8 cellular contexts compared by ENCODE assay signal in genomic region chr18:77207540-77207939, GRCh38. TPM values are rescaled to one million over a fixed set of nuclear protein-coding genes. Genes with fewer than 3 reads are reported as not detected.
A peak's percentile ranks its signal among the peaks of the same experiment; 100 is the strongest.
DNase-seq lines count a peak whose midpoint lies in the region; ATAC-seq, FAIRE-seq and TF ChIP-seq lines count a peak whose summit lies in the region.

No MANE protein-coding gene starts in this region.

- H3K79me2 ChIP-seq in smooth muscle cell (ENCODE audit: low read depth), result no peaks in the 10 kb centered on the region

- FAIRE-seq in A549 (lab: Jason Lieb, UNC), result no peak

- intact Hi-C loops in right cardiac atrium (cut with DNase I), result loop anchor here in 2 of 4 donors (10.0 kb wide), 3 partner anchors 63 to 153 kb away; partner anchors contain the start of gene MBP (in 1 of the 2)

- H3K4me1 ChIP-seq in A549 (peaks cover 16% of the 10 kb centered on the region), SJSA1 (replicated peaks) (peaks cover 52% of the 10 kb centered on the region), adipocyte (ENCODE audit: control insufficient read depth, insufficient read depth, low read length) (peaks cover 62% of the 10 kb centered on the region), right cardiac atrium (ENCODE audit: control insufficient read depth, insufficient read depth, low read length) (no peaks in the 10 kb centered on the region), smooth muscle cell (ENCODE audit: low read depth) (no peaks in the 10 kb centered on the region)

- WGBS in A549 (ENCODE audit: missing lambda C conversion rate), result 30% methylated on average over 10 of the region's 10 CpGs
- WGBS in right cardiac atrium, result 20% methylated on average over 10 of the region's 10 CpGs
- 81% methylated on average over 10 of the region's 10 CpGs for WGBS in smooth muscle cell (ENCODE audit: low lambda C conversion rate)

- no peaks in the 10 kb centered on the region for H3F3A ChIP-seq in smooth muscle cell (ENCODE audit: low read depth)

- in situ Hi-C loops in GM13976 (cut with MboI; ENCODE audit: low sequenced_read_pairs, unreplicated experiment), result no loop called here

- H2AFZ ChIP-seq in smooth muscle cell (ENCODE audit: low read depth), result no peak overlapping the region

- TF ChIP-seq EP300 in A549 (IDR thresholded peaks at IDR 0.05), result no peak

- no peak for TF ChIP-seq POLR2A in A549 (IDR thresholded peaks at IDR 0.05; ENCODE audit: low read length)

- TF ChIP-seq CTCF in A549 (IDR thresholded peaks at IDR 0.05) (peak; percentile 39; the same call in 2 of the 3 replicates), GM13976 (IDR thresholded peaks at IDR 0.05; ENCODE audit: borderline replicate concordance, control extremely low read depth, extremely low read depth, insufficient read depth, missing control alignments) (peak; percentile 10), smooth muscle cell (IDR thresholded peaks at IDR 0.05; ENCODE audit: borderline replicate concordance, insufficient read depth, poor library complexity, severe bottlenecking) (peak; percentile 25)

- H3K4me2 ChIP-seq in A549 (peak overlapping the region; percentile 25; the same call in 2 of the 3 replicates), smooth muscle cell (no peak overlapping the region)

- H3K9me3 ChIP-seq in A549 (no peaks in the 10 kb centered on the region), SJSA1 (replicated peaks) (no peaks in the 10 kb centered on the region), adipocyte (ENCODE audit: control insufficient read depth, low read length) (peaks cover 10% of the 10 kb centered on the region), right cardiac atrium (ENCODE audit: control insufficient read depth, low read length) (no peaks in the 10 kb centered on the region), smooth muscle cell (replicated peaks; ENCODE audit: low read depth) (no peaks in the 10 kb centered on the region)

- H3K9ac ChIP-seq in adipocyte (ENCODE audit: low read length) (peak overlapping the region; percentile 81), smooth muscle cell (ENCODE audit: low read depth) (no peak overlapping the region)

- no peaks in the 10 kb centered on the region for H4K20me1 ChIP-seq in smooth muscle cell (ENCODE audit: low read depth)

- TF ChIP-seq RAD21 in A549 (conservative IDR thresholded peaks at IDR 0.05 in 1 of 2, IDR thresholded peaks at IDR 0.05 in 1 of 2), result 0 out of 5 replicates have a peak, but pooled peaks of 1 of the 2 experiments have one; percentile 16

- CTCF ChIA-PET in A549 (lab: Yijun Ruan, JAX), result interaction anchor here (0.7 to 2.8 kb wide), 6 partner anchors 11 to 207 kb away, joined by 3 to 8 read pairs (median 4); no protein-coding TSS in a partner anchor

- ATAC-seq in A549, result peak; percentile 94 to 95
- ATAC-seq in HG03521 (IDR thresholded peaks at IDR 0.05; ENCODE audit: unreplicated experiment), result peak; percentile 32
- ATAC-seq in right cardiac atrium, result peak; percentile 48 to 76

- DNase-seq in A549 (ENCODE audit: low read depth in 1 of 2, low spot score in 1 of 2) (peak; percentile 68 to 76), GM13976 (ENCODE audit: low spot score) (no peak), SJSA1 (ENCODE audit: low read depth in 1 of 2, low spot score in 2 of 2) (peak; percentile 73 to 75), adipocyte (ENCODE audit: low read depth) (peak; percentile 83), right cardiac atrium (peak; percentile 70 to 89 (median 88)), smooth muscle cell (lab: John Stamatoyannopoulos, UW; ENCODE audit: unreplicated experiment) (no peak), NCI-H2107 treated with DMSO at 0.1 percent for 48 hours (lab: John Stamatoyannopoulos, UW; ENCODE audit: unreplicated experiment) (no peak)

- H3K36me3 ChIP-seq in SJSA1, result no peaks in the 10 kb centered on the region
- no peaks in the 10 kb centered on the region for H3K36me3 ChIP-seq in adipocyte (ENCODE audit: control insufficient read depth, insufficient read depth, low read length, severe bottlenecking)
- H3K36me3 ChIP-seq in smooth muscle cell (ENCODE audit: low read depth), result no peaks in the 10 kb centered on the region

- H3K4me3 ChIP-seq in A549 (no peak overlapping the region), SJSA1 (no peak overlapping the region), adipocyte (ENCODE audit: low read length) (peak overlapping the region; percentile 33), right cardiac atrium (ENCODE audit: low read length) (no peak overlapping the region), smooth muscle cell (no peak overlapping the region)

- POLR2A ChIA-PET in A549 (lab: Yijun Ruan, JAX), result no interaction called here

- peak overlapping the region; percentile 52 to 72; a peak in 5 of 6 replicates for H3K27ac ChIP-seq in A549
- H3K27ac ChIP-seq in SJSA1, result peak overlapping the region; percentile 82
- no peak overlapping the region for H3K27ac ChIP-seq in right cardiac atrium (ENCODE audit: low read length)
- no peak overlapping the region for H3K27ac ChIP-seq in smooth muscle cell (ENCODE audit: low read depth)

- H3K27me3 ChIP-seq in SJSA1 (replicated peaks) (no peaks in the 10 kb centered on the region), adipocyte (replicated peaks; ENCODE audit: control insufficient read depth, insufficient read depth, low read length) (no peaks in the 10 kb centered on the region), right cardiac atrium (ENCODE audit: control insufficient read depth, insufficient read depth) (no peaks in the 10 kb centered on the region), smooth muscle cell (ENCODE audit: low read depth) (no peaks in the 10 kb centered on the region)

TF ChIP-seq in A549, 52 proteins besides CTCF, POLR2A, EP300 and RAD21:
- TF ChIP-seq SREBF2 (IDR thresholded peaks at IDR 0.05) (no peak), HMGXB4 (CRISPR knock-in tag; IDR thresholded peaks at IDR 0.05; ENCODE audit: borderline replicate concordance) (no peak), KDM1A (IDR thresholded peaks at IDR 0.05; ENCODE audit: low read depth) (no peak), CBX8 (IDR thresholded peaks at IDR 0.05) (no peak), HOXB13 (CRISPR knock-in tag; IDR thresholded peaks at IDR 0.05; ENCODE audit: low read depth) (no peak), CHD2 (IDR thresholded peaks at IDR 0.05; ENCODE audit: low read length, partially characterized antibody) (no peak), PBX3 (IDR thresholded peaks at IDR 0.05) (no peak), ZSCAN20 (CRISPR knock-in tag; IDR thresholded peaks at IDR 0.05) (no peak), FOSB (CRISPR knock-in tag; IDR thresholded peaks at IDR 0.05) (no peak), MAZ (IDR thresholded peaks at IDR 0.05; ENCODE audit: borderline replicate concordance, low read depth, low read length) (no peak), HOXB5 (CRISPR knock-in tag; IDR thresholded peaks at IDR 0.05) (no peak), ESRRA (IDR thresholded peaks at IDR 0.05; ENCODE audit: borderline replicate concordance, low read length) (no peak), ZC3H11A (IDR thresholded peaks at IDR 0.05) (no peak), JUNB (IDR thresholded peaks at IDR 0.05) (no peak), NR3C1 (IDR thresholded peaks at IDR 0.05) (no peak), ZFP36 (IDR thresholded peaks at IDR 0.05; ENCODE audit: borderline replicate concordance, partially characterized antibody) (no peak), RNF2 (IDR thresholded peaks at IDR 0.05; ENCODE audit: borderline replicate concordance, low read depth) (no peak), POLR2AphosphoS2 (conservative IDR thresholded peaks at IDR 0.05; ENCODE audit: low read length) (no peak), RARB (CRISPR knock-in tag; IDR thresholded peaks at IDR 0.05) (no peak)
TF ChIP-seq in A549: peak in this region for 0.

RNA-seq across cellular contexts. Expression of gene GALR1, which starts 42.1 kb away (rescaled TPM):
- not detected in 2 replicates for polyA plus RNA-seq in A549 (2011; rRNA removed)
- not detected in 2 replicates for polyA plus RNA-seq in A549 (2012; cell fraction: cytosol; rRNA removed)
- not detected in 2 replicates for polyA plus RNA-seq in A549 (2012; cell fraction: nucleus; rRNA removed)
- not detected in 3 replicates for polyA plus RNA-seq in A549 (2017; fragmentation: RNase III; extraction: RNeasy Plus Mini Kit Qiagen cat#74134 plus additional on column Dnase treatment)
- polyA minus RNA-seq in A549 (2011; rRNA and poly(A)+ RNA removed), result not detected in 2 replicates
- total RNA-seq in SJSA1 (2014; rRNA removed; shearing (Covaris generic)), result not detected in 2 replicates
- total RNA-seq in right cardiac atrium, result under 1 TPM in 1 of 4 donors, not detected in 3; 0.03 TPM
- polyA plus RNA-seq in right cardiac atrium, result 0.02 TPM
- total RNA-seq in smooth muscle cell, result not detected in 2 replicates
- polyA plus RNA-seq in smooth muscle cell, result not detected in 2 replicates

Comparison
In these comparisons a context has a peak if more than half of its experiments do, and no peak if none do; other contexts are left out.
1. ATAC-seq: peak in every context shown above with its lines; median percentile 94 in A549; 62 in right cardiac atrium; 32 in HG03521.
2. DNase-seq: peak in A549 (2 of 2), SJSA1 (2 of 2), adipocyte (single experiment) and right cardiac atrium (3 of 3); none in GM13976 (single experiment), smooth muscle cell (single experiment) and NCI-H2107 treated with DMSO at 0.1 percent for 48 hours (single experiment).
3. H3K27ac ChIP-seq: peak in A549 (2 of 2) and SJSA1 (single experiment); none in right cardiac atrium (single experiment) and smooth muscle cell (single experiment).
4. Peak in every context shown above with its lines, with median percentiles within 50 percentile points of each other: CTCF ChIP-seq.